Comparison of ENCODE assay signal across 11 cellular contexts in the genomic region with DNA sequence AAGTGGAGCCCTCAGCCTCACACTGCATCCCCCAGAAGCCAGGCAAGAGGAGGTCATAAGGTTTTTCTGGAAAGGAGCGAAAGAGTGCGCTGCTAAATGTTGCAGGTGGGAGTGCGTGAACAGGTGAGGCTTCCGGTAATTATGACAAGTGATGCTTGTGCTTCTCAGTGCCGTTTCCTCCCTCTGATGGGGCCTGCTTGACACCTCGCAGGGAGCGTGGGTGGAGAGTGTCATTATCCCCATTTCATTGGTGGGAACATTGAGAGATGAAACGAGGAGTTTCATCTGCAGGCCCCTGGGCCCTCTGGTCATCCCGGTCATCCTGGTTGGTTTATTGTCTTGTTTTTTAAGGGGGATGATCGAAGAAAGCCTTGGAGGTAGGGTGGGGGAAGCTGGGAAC. TPM values are rescaled to one million over a fixed set of nuclear protein-coding genes. Genes with fewer than 3 reads are reported as not detected.
DNase-seq lines count a peak whose midpoint lies in the region; ATAC-seq, FAIRE-seq and TF ChIP-seq lines count a peak whose summit lies in the region.
"Had no signal": no experiment of that assay in that cellular context is flagged by ENCODE, and none has a peak within 500 bp of the region (broad histone marks: within the 10 kb centered on the region; RNA-seq: fewer than 3 reads in every experiment).

No MANE protein-coding gene starts in this region.

- H3K36me3 Mint-ChIP-seq in activated CD4-positive, alpha-beta memory T cell treated with anti-CD3 and anti-CD28 coated beads for 36 hours = peaks cover 9% of the 10 kb centered on the region

- CTCF ChIA-PET in activated CD4-positive, alpha-beta memory T cell treated with anti-CD3 and anti-CD28 coated beads for 36 hours (lab: Charles Lee) = no interaction called here
- CTCF ChIA-PET in H1 (lab: Charles Lee; ENCODE audit: partially characterized antibody) = interaction anchor here (1.2 to 3.0 kb wide), 5 partner anchors 11 to 81 kb away, joined by 3 to 14 read pairs (median 5); a partner anchor contains a TSS

- no peak overlapping the region for H3K56ac ChIP-seq in H1 (replicated peaks; ENCODE audit: insufficient read length, low read depth, low read length)

- FAIRE-seq in H1 (lab: Jason Lieb, UNC) = no peak

- H3K27ac Mint-ChIP-seq in activated CD4-positive, alpha-beta memory T cell treated with anti-CD3 and anti-CD28 coated beads for 36 hours = peak overlapping the region; percentile 76
- H3K27ac Mint-ChIP-seq: memory B cell had no signal

- no peak for TF ChIP-seq RAD21 in H1 (IDR thresholded peaks at IDR 0.05 in 1 of 2, conservative IDR thresholded peaks at IDR 0.05 in 1 of 2; ENCODE audit: low read depth in 2 of 2, low read length in 2 of 2)

- no peak overlapping the region for H4K8ac ChIP-seq in H1 (ENCODE audit: extremely low read depth, insufficient read depth, low read length)

- H3K4me2 ChIP-seq in H1 (ENCODE audit: insufficient read depth in 1 of 2, low read depth in 2 of 2, low read length in 2 of 2) = no peak overlapping the region; a peak in 1 of 4 replicates
- H3K4me2 ChIP-seq in Karpas-422 (ENCODE audit: low read depth, low read length, poor library complexity, severe bottlenecking) = no peak overlapping the region

- WGBS in H1 (ENCODE audit: extremely low coverage in 1 of 2, insufficient coverage in 1 of 2, insufficient read length in 1 of 2, insufficient replicate concordance in 2 of 2, low coverage in 1 of 2, low lambda C conversion rate in 2 of 2, missing lambda C conversion rate in 1 of 2), 2 experiments = 89% methylated on average over 6 of the region's 10 CpGs; no CpG with 5 or more reads in 1 of the 2 experiments

- H3K79me2 ChIP-seq in H1 (ENCODE audit: control insufficient read depth in 1 of 2, insufficient read depth in 2 of 2, low read length in 2 of 2) (peaks cover 33 to 80% of the 10 kb centered on the region in 2 experiments), Karpas-422 (ENCODE audit: low read length) (peaks cover 69% of the 10 kb centered on the region)

- ATAC-seq in GM19467 (IDR thresholded peaks at IDR 0.05; ENCODE audit: unreplicated experiment) = no peak

- H3K9me2 ChIP-seq in Karpas-422 (replicated peaks; ENCODE audit: insufficient read depth, low read length) = no peaks in the 10 kb centered on the region

- H4K91ac ChIP-seq in H1 (replicated peaks; ENCODE audit: insufficient read length, low read length) = no peak overlapping the region

- H2BK5ac ChIP-seq in H1 (ENCODE audit: low read depth, low read length) = peak overlapping the region; percentile 66; the same call in 1 of the 2 replicates

- H4K5ac ChIP-seq in H1 (ENCODE audit: insufficient read length, low read depth, low read length) = no peak overlapping the region

- H2BK12ac ChIP-seq in H1 (ENCODE audit: low read depth, low read length) = no peak overlapping the region

- no peak overlapping the region for H3K27ac ChIP-seq in H1 (ENCODE audit: low read depth, low read length)
- no peak overlapping the region for H3K27ac ChIP-seq in Karpas-422 (ENCODE audit: low read length)

- H3K4me3 ChIP-seq in H1 (ENCODE audit: extremely low read depth in 1 of 4, insufficient read depth in 2 of 4, low read depth in 3 of 4, low read length in 4 of 4) = no peak overlapping the region
- no peak overlapping the region for H3K4me3 ChIP-seq in Karpas-422 (ENCODE audit: low read length)

- no peak overlapping the region for H3K18ac ChIP-seq in H1 (ENCODE audit: extremely low read depth, low read length)

- peaks cover 7% of the 10 kb centered on the region; the same call in 1 of the 2 replicates for H3K23me2 ChIP-seq in H1 (ENCODE audit: low read depth, low read length)

- no peak for TF ChIP-seq CTCF in H1 (IDR thresholded peaks at IDR 0.05; ENCODE audit: control extremely low read depth in 1 of 3, insufficient read depth in 1 of 3, low read depth in 1 of 3, low read length in 3 of 3)

- H2BK20ac ChIP-seq in H1 (ENCODE audit: low read length) = no peak overlapping the region

- no peak overlapping the region for H2BK15ac ChIP-seq in H1 (ENCODE audit: low read length)

- H3K27me3 ChIP-seq in H1 (replicated peaks in 1 of 4; ENCODE audit: control insufficient read depth in 3 of 4, extremely low read depth in 1 of 4, insufficient read depth in 3 of 4, low read length in 3 of 4) = no peaks in the 10 kb centered on the region
- no peaks in the 10 kb centered on the region for H3K27me3 ChIP-seq in Karpas-422 (ENCODE audit: low read length)

- no peak overlapping the region for H2AK5ac ChIP-seq in H1 (ENCODE audit: low read depth, low read length)

- no peak overlapping the region for H3K4ac ChIP-seq in H1 (replicated peaks; ENCODE audit: insufficient read length, low read depth, low read length)

- peaks cover 90% of the 10 kb centered on the region for H3K4me1 Mint-ChIP-seq in activated CD4-positive, alpha-beta memory T cell treated with anti-CD3 and anti-CD28 coated beads for 36 hours (ENCODE audit: low read depth)

- peaks cover 6% of the 10 kb centered on the region for H3K9me3 Mint-ChIP-seq in activated CD4-positive, alpha-beta memory T cell treated with anti-CD3 and anti-CD28 coated beads for 36 hours
- H3K9me3 Mint-ChIP-seq: memory B cell had no signal

- H2BK120ac ChIP-seq in H1 (replicated peaks; ENCODE audit: low read depth, low read length) = no peak overlapping the region

- H3K9ac ChIP-seq in H1 (replicated peaks in 1 of 4; ENCODE audit: extremely low read depth in 1 of 4, low read depth in 3 of 4, low read length in 3 of 4) = no peak overlapping the region
- no peak overlapping the region for H3K9ac ChIP-seq in Karpas-422 (ENCODE audit: low read length)

- H3K14ac ChIP-seq in H1 (ENCODE audit: insufficient read length) = no peak overlapping the region

- H3K79me1 ChIP-seq in H1 (ENCODE audit: low read depth, low read length) = peaks cover 30% of the 10 kb centered on the region

- TF ChIP-seq POLR2A in H1 (IDR thresholded peaks at IDR 0.05; ENCODE audit: control extremely low read depth in 1 of 2, low read depth in 2 of 2, low read length in 2 of 2) = no peak

- H3K9me3 ChIP-seq in H1 (ENCODE audit: insufficient read depth in 2 of 2, low read depth in 1 of 2, low read length in 1 of 2) (no peaks in the 10 kb centered on the region; a peak in 1 of 4 replicates), Karpas-422 (ENCODE audit: low read length) (no peaks in the 10 kb centered on the region)

- POLR2A ChIA-PET in activated CD4-positive, alpha-beta memory T cell treated with anti-CD3 and anti-CD28 coated beads for 36 hours (lab: Charles Lee) = interaction anchor here (1.1 kb wide), 1 partner anchor 21 kb away, joined by 4 read pairs; no protein-coding TSS in a partner anchor
- POLR2A ChIA-PET in H1 (lab: Charles Lee; ENCODE audit: partially characterized antibody) = interaction anchor here (0.9 to 1.4 kb wide), 3 partner anchors 10 to 26 kb away, joined by 3 to 4 read pairs (median 3); no protein-coding TSS in a partner anchor

- H3K36me3 ChIP-seq in H1 (ENCODE audit: control insufficient read depth in 2 of 4, insufficient read depth in 4 of 4, low read length in 3 of 4) (no peaks in the 10 kb centered on the region; a peak in 1 of 8 replicates), Karpas-422 (ENCODE audit: insufficient read depth, low read length) (0 out of 2 replicates have a peak, but pooled peaks cover 4% of the 10 kb centered on the region)

- H4K20me1 ChIP-seq in H1 (replicated peaks in 1 of 2; ENCODE audit: control insufficient read depth in 1 of 2, insufficient read depth in 2 of 2, low read length in 2 of 2) (peaks cover 12 to 16% of the 10 kb centered on the region in 2 experiments), Karpas-422 (ENCODE audit: insufficient read depth, low read depth, low read length) (no peaks in the 10 kb centered on the region)

- H2AFZ ChIP-seq in H1 (ENCODE audit: low read length) (no peak overlapping the region), Karpas-422 (ENCODE audit: low read length) (no peak overlapping the region)

- H3K23ac ChIP-seq in H1 (ENCODE audit: insufficient read length) = no peak overlapping the region

- peak overlapping the region; percentile 42 for H3K4me3 Mint-ChIP-seq in activated CD4-positive, alpha-beta memory T cell treated with anti-CD3 and anti-CD28 coated beads for 36 hours
- H3K4me3 Mint-ChIP-seq: memory B cell had no signal

- DNase-seq in NCI-H510A treated with DMSO at 0.1 percent for 48 hours (lab: John Stamatoyannopoulos, UW) (peak; percentile 16), NCI-H510A (lab: John Stamatoyannopoulos, UW) (no peak), H1 (ENCODE audit: low read depth in 1 of 2, low spot score in 2 of 2) (no peak), AG08395 (ENCODE audit: low spot score) (no peak), Karpas-422 (no peak)
- peak; percentile 82 for DNase-seq in activated CD4-positive, alpha-beta memory T cell treated with anti-CD3 and anti-CD28 coated beads for 36 hours
- DNase-seq in stimulated activated CD8-positive, alpha-beta memory T cell treated with anti-CD3 and anti-CD28 coated beads, Interleukin-4, amount 100 ng/mL, for 48 hours = peak; percentile 65
- DNase-seq: amniotic stem cell, NCI-H1930 had no signal

- intact Hi-C loops in activated CD4-positive, alpha-beta memory T cell treated with anti-CD3 and anti-CD28 coated beads for 36 hours (cut with micrococcal nuclease) = no loop called here

- TF ChIP-seq EP300 in H1 (IDR thresholded peaks at IDR 0.05; ENCODE audit: borderline replicate concordance in 1 of 2, low read depth in 2 of 2, low read length in 2 of 2) = no peak

- H3K4me1 ChIP-seq in H1 (replicated peaks in 1 of 4; ENCODE audit: control insufficient read depth in 3 of 4, insufficient read depth in 4 of 4, low read length in 3 of 4) = peaks cover 21 to 40% (median 30%) of the 10 kb centered on the region in 4 experiments
- peaks cover 54% of the 10 kb centered on the region for H3K4me1 ChIP-seq in Karpas-422 (ENCODE audit: low read length)

- H3K27me3 Mint-ChIP-seq in activated CD4-positive, alpha-beta memory T cell treated with anti-CD3 and anti-CD28 coated beads for 36 hours = no peaks in the 10 kb centered on the region
- H3K27me3 Mint-ChIP-seq: memory B cell had no signal

TF ChIP-seq in H1, 55 proteins besides CTCF, POLR2A, EP300 and RAD21 (continues in another document):
- TF ChIP-seq GTF2F1 (IDR thresholded peaks at IDR 0.05; ENCODE audit: borderline replicate concordance, low read depth, low read length) = no peak
- no peak for TF ChIP-seq SIX5 (IDR thresholded peaks at IDR 0.05; ENCODE audit: low read depth, low read length)

RNA-seq across cellular contexts. Expression of a gene that starts 57.5 kb away (rescaled TPM):
- total RNA-seq in activated CD4-positive, alpha-beta memory T cell treated with anti-CD3 and anti-CD28 coated beads for 36 hours = 10 to 100 TPM; 60.4 to 69.0 TPM
- total RNA-seq in H1 (2021; fragmentation: NEBNext Ultra II Directional; extraction: Animal tissue kit (Norgen Biotek cat#: 25700)) = 122 and 130 TPM in 2 replicates
- 66.7 and 110 TPM in 2 replicates for polyA plus RNA-seq in H1 (2011; rRNA removed)
- polyA plus RNA-seq in H1 (2011; cell fraction: cytosol; rRNA removed) = 101 TPM
- polyA plus RNA-seq in H1 (2011; cell fraction: nucleus; rRNA removed) = 162 TPM
- polyA plus RNA-seq in H1 (2012, experiment 1 of 2) = 76.6 to 172 TPM (median 129 TPM) in 4 replicates
- 53.7 TPM for polyA plus RNA-seq in H1 (2012, experiment 2 of 2)
- polyA plus RNA-seq in H1 (2013, experiment 1 of 2) = 37.8 TPM
- polyA plus RNA-seq in H1 (2013, experiment 2 of 2) = 37.4 TPM
- polyA minus RNA-seq in H1 (2011; rRNA and poly(A)+ RNA removed) = 150 and 166 TPM in 2 replicates
- polyA minus RNA-seq in H1 (2011; cell fraction: cytosol; rRNA and poly(A)+ RNA removed) = 183 TPM
- polyA minus RNA-seq in H1 (2011; cell fraction: nucleus; rRNA and poly(A)+ RNA removed) = 71.0 TPM
- 29.7 and 40.5 TPM in 2 replicates for total RNA-seq in Karpas-422 (2014; rRNA removed; shearing (Covaris generic); ENCODE audit: low replicate concordance)

Comparison
In these comparisons a context has a peak if more than half of its experiments do, and no peak if none do; other contexts are left out.
1. DNase-seq: peak in NCI-H510A treated with DMSO at 0.1 percent for 48 hours (single experiment), activated CD4-positive, alpha-beta memory T cell treated with anti-CD3 and anti-CD28 coated beads for 36 hours (single experiment) and stimulated activated CD8-positive, alpha-beta memory T cell treated with anti-CD3 and anti-CD28 coated beads, Interleukin-4, amount 100 ng/mL, for 48 hours (single experiment); none in NCI-H510A (single experiment), H1 (0 of 2), AG08395 (single experiment) and Karpas-422 (single experiment).